15 cellular contexts compared by ENCODE assay signal in genomic region chr11:13881176-13881680, GRCh38.
DNase-seq lines count a peak whose midpoint lies in the region; ATAC-seq and TF ChIP-seq lines count a peak whose summit lies in the region.
"Had no signal": no experiment of that assay in that cellular context is flagged by ENCODE, and none has a peak within 500 bp of the region (broad histone marks: within the 10 kb centered on the region; RNA-seq: fewer than 3 reads in every experiment).

No MANE protein-coding gene starts in this region.

- H3K4me3 Mint-ChIP-seq in activated naive CD8-positive, alpha-beta T cell = no peak overlapping the region
- no peak overlapping the region for H3K4me3 Mint-ChIP-seq in activated naive CD8-positive, alpha-beta T cell treated with anti-CD3 and anti-CD28 coated beads for 36 hours
- H3K4me3 Mint-ChIP-seq in activated T-helper 1 cell treated with anti-CD3 and anti-CD28 coated beads, Interleukin-12 subunit alpha, Interleukin-12 subunit beta, Interleukin-2, Interleukin-4 antibody, amounts not matched to agents 30 ng/mL and 10 ng/mL and 1 ng/mL, durations not matched to agents 14 hours and 24 hours and 36 hours = no peak overlapping the region
- H3K4me3 Mint-ChIP-seq: B cell; CD8-positive, alpha-beta T cell; H9 had no signal

- intact Hi-C loops in PC-3 (cut with micrococcal nuclease) = no loop called here
- intact Hi-C loops in activated T-helper 1 cell treated with anti-CD3 and anti-CD28 coated beads, Interleukin-12 subunit alpha, Interleukin-12 subunit beta, Interleukin-2, Interleukin-4 antibody, amounts not matched to agents 30 ng/mL and 10 ng/mL and 1 ng/mL, durations not matched to agents 14 hours and 24 hours and 36 hours (cut with micrococcal nuclease) = no loop called here

- POLR2A ChIA-PET in PC-3 (lab: Charles Lee; ENCODE audit: unreplicated experiment) = no interaction called here

- no peaks in the 10 kb centered on the region for H3K27me3 Mint-ChIP-seq in activated naive CD8-positive, alpha-beta T cell
- H3K27me3 Mint-ChIP-seq in activated naive CD8-positive, alpha-beta T cell treated with anti-CD3 and anti-CD28 coated beads for 36 hours = no peaks in the 10 kb centered on the region
- H3K27me3 Mint-ChIP-seq in activated T-helper 1 cell treated with anti-CD3 and anti-CD28 coated beads, Interleukin-12 subunit alpha, Interleukin-12 subunit beta, Interleukin-2, Interleukin-4 antibody, amounts not matched to agents 30 ng/mL and 10 ng/mL and 1 ng/mL, durations not matched to agents 14 hours and 24 hours and 36 hours (ENCODE audit: insufficient read depth) = peaks cover 2% of the 10 kb centered on the region
- H3K27me3 Mint-ChIP-seq: B cell had no signal

- no peaks in the 10 kb centered on the region for H3K9me3 ChIP-seq in PC-3 (ENCODE audit: low read length)

- CTCF ChIA-PET in PC-3 (lab: Charles Lee) = no interaction called here

- peaks cover 13% of the 10 kb centered on the region for H3K4me1 Mint-ChIP-seq in activated naive CD8-positive, alpha-beta T cell (ENCODE audit: low read depth)
- peaks cover 19% of the 10 kb centered on the region for H3K4me1 Mint-ChIP-seq in activated naive CD8-positive, alpha-beta T cell treated with anti-CD3 and anti-CD28 coated beads for 36 hours
- H3K4me1 Mint-ChIP-seq in activated T-helper 1 cell treated with anti-CD3 and anti-CD28 coated beads, Interleukin-12 subunit alpha, Interleukin-12 subunit beta, Interleukin-2, Interleukin-4 antibody, amounts not matched to agents 30 ng/mL and 10 ng/mL and 1 ng/mL, durations not matched to agents 14 hours and 24 hours and 36 hours (ENCODE audit: low read depth) = peaks cover 7% of the 10 kb centered on the region

- H3K36me3 Mint-ChIP-seq in activated naive CD8-positive, alpha-beta T cell = no peaks in the 10 kb centered on the region
- H3K36me3 Mint-ChIP-seq in activated naive CD8-positive, alpha-beta T cell treated with anti-CD3 and anti-CD28 coated beads for 36 hours = peaks cover 1% of the 10 kb centered on the region
- H3K36me3 Mint-ChIP-seq in activated T-helper 1 cell treated with anti-CD3 and anti-CD28 coated beads, Interleukin-12 subunit alpha, Interleukin-12 subunit beta, Interleukin-2, Interleukin-4 antibody, amounts not matched to agents 30 ng/mL and 10 ng/mL and 1 ng/mL, durations not matched to agents 14 hours and 24 hours and 36 hours (ENCODE audit: low read depth) = no peaks in the 10 kb centered on the region
- H3K36me3 Mint-ChIP-seq: CD8-positive, alpha-beta T cell had no signal

- peak overlapping the region; percentile 34; the same call in 1 of the 2 replicates for H3K27ac ChIP-seq in PC-3 (ENCODE audit: low read length)
- H3K27ac ChIP-seq: BLaER1 treated with 17β-estradiol and CSF1 and Interleukin-3, amounts not matched to agents 10 nM and 100 nM had no signal

- no peaks in the 10 kb centered on the region for H3K9me3 Mint-ChIP-seq in activated naive CD8-positive, alpha-beta T cell (ENCODE audit: low read depth)
- no peaks in the 10 kb centered on the region for H3K9me3 Mint-ChIP-seq in activated naive CD8-positive, alpha-beta T cell treated with anti-CD3 and anti-CD28 coated beads for 36 hours
- no peaks in the 10 kb centered on the region for H3K9me3 Mint-ChIP-seq in activated T-helper 1 cell treated with anti-CD3 and anti-CD28 coated beads, Interleukin-12 subunit alpha, Interleukin-12 subunit beta, Interleukin-2, Interleukin-4 antibody, amounts not matched to agents 30 ng/mL and 10 ng/mL and 1 ng/mL, durations not matched to agents 14 hours and 24 hours and 36 hours
- H3K9me3 Mint-ChIP-seq: CD8-positive, alpha-beta T cell; H9 had no signal

- H3K4me3 ChIP-seq in PC-3 (ENCODE audit: low read length) = no peak overlapping the region
- H3K4me3 ChIP-seq: BLaER1 treated with 17β-estradiol and CSF1 and Interleukin-3, amounts not matched to agents 10 nM and 100 nM had no signal

- H3K36me3 ChIP-seq in PC-3 (ENCODE audit: low read depth, low read length) = no peaks in the 10 kb centered on the region
- H3K36me3 ChIP-seq: BLaER1 treated with 17β-estradiol and CSF1 and Interleukin-3, amounts not matched to agents 10 nM and 100 nM had no signal

- DNase-seq in activated naive CD8-positive, alpha-beta T cell treated with anti-CD3 and anti-CD28 coated beads for 36 hours = no peak
- no peak for DNase-seq in PC-3
- DNase-seq in retina = peak; percentile 92
- no peak for DNase-seq in activated T-helper 1 cell treated with anti-CD3 and anti-CD28 coated beads, Interleukin-12 subunit alpha, Interleukin-12 subunit beta, Interleukin-2, Interleukin-4 antibody, amounts not matched to agents 30 ng/mL and 10 ng/mL and 1 ng/mL, durations not matched to agents 14 hours and 24 hours and 36 hours (ENCODE audit: low spot score)
- no peak for DNase-seq in NCI-H446 treated with DMSO at 0.1 percent for 48 hours (lab: John Stamatoyannopoulos, UW)
- DNase-seq in occipital lobe (lab: John Stamatoyannopoulos, UW) = no peak
- DNase-seq: 8988T; Calu3; CD8-positive, alpha-beta T cell; DMS79 treated with DMSO at 0.1 percent for 48 hours; GF-D8; H9 had no signal

- H2AFZ ChIP-seq in PC-3 (ENCODE audit: low read length) = no peak overlapping the region

- no peaks in the 10 kb centered on the region for H3K79me2 ChIP-seq in PC-3 (ENCODE audit: low read length)

- no peak overlapping the region for H3K4me2 ChIP-seq in PC-3 (ENCODE audit: low read length)
- H3K4me2 ChIP-seq: BLaER1 treated with 17β-estradiol and CSF1 and Interleukin-3, amounts not matched to agents 10 nM and 100 nM had no signal

- no peaks in the 10 kb centered on the region for H3K27me3 ChIP-seq in PC-3 (ENCODE audit: low read length)
- H3K27me3 ChIP-seq: BLaER1 treated with 17β-estradiol and CSF1 and Interleukin-3, amounts not matched to agents 10 nM and 100 nM had no signal

- H3K9ac ChIP-seq in PC-3 (ENCODE audit: low read length) = no peak overlapping the region
- H3K9ac ChIP-seq: BLaER1 treated with 17β-estradiol and CSF1 and Interleukin-3, amounts not matched to agents 10 nM and 100 nM had no signal

- peaks cover 6% of the 10 kb centered on the region for H3F3A ChIP-seq in PC-3 (ENCODE audit: low read length, unreplicated experiment)

- no peak for ATAC-seq in PC-3
- ATAC-seq: CD8-positive, alpha-beta T cell had no signal

- H3K27ac Mint-ChIP-seq in activated naive CD8-positive, alpha-beta T cell = peak overlapping the region; percentile 22
- H3K27ac Mint-ChIP-seq in activated naive CD8-positive, alpha-beta T cell treated with anti-CD3 and anti-CD28 coated beads for 36 hours = no peak overlapping the region
- no peak overlapping the region for H3K27ac Mint-ChIP-seq in activated T-helper 1 cell treated with anti-CD3 and anti-CD28 coated beads, Interleukin-12 subunit alpha, Interleukin-12 subunit beta, Interleukin-2, Interleukin-4 antibody, amounts not matched to agents 30 ng/mL and 10 ng/mL and 1 ng/mL, durations not matched to agents 14 hours and 24 hours and 36 hours
- H3K27ac Mint-ChIP-seq: B cell; CD8-positive, alpha-beta T cell had no signal

- no peaks in the 10 kb centered on the region for H3K9me2 ChIP-seq in PC-3 (replicated peaks; ENCODE audit: low read length)

- TF ChIP-seq CTCF in PC-3 (conservative IDR thresholded peaks at IDR 0.05; ENCODE audit: low read depth, low read length) = no peak

- H3K4me1 ChIP-seq in PC-3 (ENCODE audit: insufficient read depth, low read length) = peaks cover 34% of the 10 kb centered on the region
- H3K4me1 ChIP-seq: BLaER1 treated with 17β-estradiol and CSF1 and Interleukin-3, amounts not matched to agents 10 nM and 100 nM had no signal

- no peaks in the 10 kb centered on the region for H4K20me1 ChIP-seq in PC-3 (ENCODE audit: low read length)
- H4K20me1 ChIP-seq: BLaER1 treated with 17β-estradiol and CSF1 and Interleukin-3, amounts not matched to agents 10 nM and 100 nM had no signal

- no TSS peak for BruUV-seq in PC-3 (replicated peaks; lab: Mats Ljungman, UMichigan)
